24 cellular contexts compared by ENCODE assay signal in genomic region chr10:3362415-3362814, GRCh38.
"Had no signal": no experiment of that assay in that cellular context is flagged by ENCODE, and none has a peak within 500 bp of the region (broad histone marks: within the 10 kb centered on the region; RNA-seq: fewer than 3 reads in every experiment).

No MANE protein-coding gene starts in this region.

- H3K4me3 Mint-ChIP-seq: dendritic cell treated with granulocyte-macrophage colony-stimulating factor and Interleukin-4, amounts not matched to agents 40 ng/mL and 50 ng/mL, for 4 days; effector memory CD8-positive, alpha-beta T cell; endodermal cell; mesothelial cell of epicardium; naive B cell had no signal

- H3K27ac Mint-ChIP-seq: dendritic cell treated with granulocyte-macrophage colony-stimulating factor and Interleukin-4, amounts not matched to agents 40 ng/mL and 50 ng/mL, for 4 days; effector memory CD8-positive, alpha-beta T cell; endodermal cell; mesothelial cell of epicardium had no signal

- H3K27me3 Mint-ChIP-seq: dendritic cell treated with granulocyte-macrophage colony-stimulating factor and Interleukin-4, amounts not matched to agents 40 ng/mL and 50 ng/mL, for 4 days; naive B cell had no signal

- DNase-seq: colonic mucosa; cortex of kidney; effector CD8-positive, alpha-beta T cell; effector memory CD8-positive, alpha-beta T cell; endodermal cell; erythroblast; esophagus squamous epithelium; foreskin fibroblast; foreskin melanocyte; gastrocnemius medialis; glutamatergic neuron; head of caudate nucleus; heart right ventricle; hippocampal formation; left cardiac atrium; left lung; left ventricle myocardium superior; lower lobe of right lung; mesenchymal stem cell; mucosa of descending colon; naive B cell had no signal

- H3K4me1 Mint-ChIP-seq: endodermal cell, mesothelial cell of epicardium had no signal

- ATAC-seq: effector memory CD8-positive, alpha-beta T cell; esophagus mucosa; gastrocnemius medialis; heart right ventricle; left cardiac atrium; left ventricle myocardium superior; lower lobe of right lung; mucosa of descending colon had no signal
